ENCODE assay signal across 1 cellular context in genomic region chr12:50840809-50841487, GRCh38.
TF ChIP-seq lines count a peak whose summit lies in the region.

No MANE protein-coding gene starts in this region.

TF ChIP-seq in HepG2, 621 proteins besides CTCF, POLR2A, EP300 and RAD21 (continued from another document):
- TF ChIP-seq SNAPC4 (CRISPR knock-in tag; IDR thresholded peaks at IDR 0.05) (no peak), JUND (CRISPR knock-in tag; IDR thresholded peaks at IDR 0.05) (no peak), ATM (IDR thresholded peaks at IDR 0.05; ENCODE audit: borderline replicate concordance) (no peak), DBP (CRISPR knock-in tag; IDR thresholded peaks at IDR 0.05; ENCODE audit: not compliant biosample characterization) (no peak)
